Comparison of ENCODE assay signal across 10 cellular contexts in the genomic region with DNA sequence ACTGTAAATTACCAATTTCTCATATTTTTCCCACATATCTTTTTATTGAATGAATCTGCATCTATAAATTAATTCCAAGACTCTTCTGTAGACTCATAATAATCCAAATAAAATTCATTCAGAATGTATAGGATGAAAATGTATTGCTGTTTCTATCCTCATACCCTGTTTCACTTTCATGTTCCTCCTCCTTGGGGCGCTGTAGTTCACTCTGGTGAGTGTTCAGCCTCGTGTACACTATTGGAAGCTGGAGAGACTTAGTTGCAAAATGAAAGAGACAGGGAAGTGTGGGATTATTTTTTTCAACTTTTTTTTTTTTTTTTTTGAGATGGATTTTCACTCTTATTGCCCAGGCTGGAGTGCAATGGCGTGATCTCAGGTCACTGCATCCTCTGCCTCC.
DNase-seq lines count a peak whose midpoint lies in the region; ATAC-seq and TF ChIP-seq lines count a peak whose summit lies in the region.
"Had no signal": no experiment of that assay in that cellular context is flagged by ENCODE, and none has a peak within 500 bp of the region (broad histone marks: within the 10 kb centered on the region; RNA-seq: fewer than 3 reads in every experiment).

No MANE protein-coding gene starts in this region.

- H3K27me3 ChIP-seq in upper lobe of right lung = no peaks in the 10 kb centered on the region
- H3K27me3 ChIP-seq: colonic mucosa had no signal

- H3K36me3 ChIP-seq in upper lobe of right lung = no peaks in the 10 kb centered on the region
- H3K36me3 ChIP-seq: colonic mucosa had no signal

- intact Hi-C loops in upper lobe of right lung (cut with DNase I) = no loop called here

- DNase-seq in GM12864 (ENCODE audit: low read depth) = no peak
- peak; percentile 34 for DNase-seq in SKM-1 treated with dmso at 0.1 percent for 144 hours (lab: John Stamatoyannopoulos, UW; ENCODE audit: unreplicated experiment)
- DNase-seq in myocyte (ENCODE audit: low read depth) = peak; percentile 3
- no peak for DNase-seq in KG1 (lab: John Stamatoyannopoulos, UW)
- DNase-seq in upper lobe of right lung = no peak
- DNase-seq: activated B cell treated with CpG ODN at 0.5 μM for 24 hours, colonic mucosa, KBM-7 had no signal

- H3K9me3 ChIP-seq in upper lobe of right lung = no peaks in the 10 kb centered on the region
- H3K9me3 ChIP-seq: colonic mucosa had no signal

- TF ChIP-seq CTCF in GM12864 (IDR thresholded peaks at IDR 0.05; ENCODE audit: low read depth, low read length, missing control alignments) (peak; percentile 33), upper lobe of right lung (IDR thresholded peaks at IDR 0.05) (no peak)

- ATAC-seq in HG02885 (IDR thresholded peaks at IDR 0.05; ENCODE audit: poor library complexity, unreplicated experiment) (peak; percentile 45), HG03460 (IDR thresholded peaks at IDR 0.05; ENCODE audit: unreplicated experiment) (no peak), upper lobe of right lung (no peak)

- H3K4me3 ChIP-seq in GM12864 (ENCODE audit: low read depth, low read length) (no peak overlapping the region), upper lobe of right lung (no peak overlapping the region)
- H3K4me3 ChIP-seq: colonic mucosa had no signal

- no peak overlapping the region for H3K27ac ChIP-seq in upper lobe of right lung
- H3K27ac ChIP-seq: colonic mucosa had no signal

- no peaks in the 10 kb centered on the region for H3K4me1 ChIP-seq in upper lobe of right lung
- H3K4me1 ChIP-seq: colonic mucosa had no signal

Comparison
In these comparisons a context has a peak if more than half of its experiments do, and no peak if none do; other contexts are left out.
1. DNase-seq: peak in SKM-1 treated with dmso at 0.1 percent for 144 hours (single experiment) and myocyte (single experiment); none in GM12864 (single experiment), KG1 (single experiment) and upper lobe of right lung (single experiment).